1 cellular context compared by ENCODE assay signal in genomic region chr14:69611264-69612013, GRCh38.
TF ChIP-seq lines count a peak whose summit lies in the region.

A gene with protein sequence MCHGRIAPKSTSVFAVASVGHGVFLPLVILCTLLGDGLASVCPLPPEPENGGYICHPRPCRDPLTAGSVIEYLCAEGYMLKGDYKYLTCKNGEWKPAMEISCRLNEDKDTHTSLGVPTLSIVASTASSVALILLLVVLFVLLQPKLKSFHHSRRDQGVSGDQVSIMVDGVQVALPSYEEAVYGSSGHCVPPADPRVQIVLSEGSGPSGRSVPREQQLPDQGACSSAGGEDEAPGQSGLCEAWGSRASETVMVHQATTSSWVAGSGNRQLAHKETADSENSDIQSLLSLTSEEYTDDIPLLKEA (plus strand): TSS chr14:69611596. CDS start chr14:69658593, 46,997 bp downstream.

TF ChIP-seq in GM12878, 131 proteins besides CTCF, POLR2A, EP300 and RAD21 (continued from another document):
- peak; percentile 79; the same call in 1 of the 2 replicates for TF ChIP-seq NKRF (conservative IDR thresholded peaks at IDR 0.05)
- no peak for TF ChIP-seq MTA2 (IDR thresholded peaks at IDR 0.05; ENCODE audit: low read depth)
- TF ChIP-seq NR2C1 (IDR thresholded peaks at IDR 0.05) = 0 out of 2 replicates have a peak, but pooled peaks have one; percentile 17
- TF ChIP-seq RUNX3 (IDR thresholded peaks at IDR 0.05; ENCODE audit: low read length) = 0 out of 2 replicates have a peak, but pooled peaks have one; percentile 30
- TF ChIP-seq RELB (IDR thresholded peaks at IDR 0.05; ENCODE audit: low read depth) = peak; percentile 75; the same call in 1 of the 2 replicates
- peak; percentile 74; the same call in 1 of the 2 replicates for TF ChIP-seq TCF12 (IDR thresholded peaks at IDR 0.05; ENCODE audit: low read depth, low read length)
- peak; percentile 44 to 88; a peak in 3 of 4 replicates for TF ChIP-seq BHLHE40 (IDR thresholded peaks at IDR 0.05; ENCODE audit: borderline replicate concordance in 1 of 2, low read depth in 2 of 2, low read length in 1 of 2)
- no peak; the same call in 1 of the 2 replicates for TF ChIP-seq TARDBP (IDR thresholded peaks at IDR 0.05; ENCODE audit: borderline replicate concordance)
- TF ChIP-seq SMARCA5 (IDR thresholded peaks at IDR 0.05) = peak; percentile 73
- no peak for TF ChIP-seq SRF (IDR thresholded peaks at IDR 0.05; ENCODE audit: low read depth in 2 of 2, low read length in 2 of 2)
- TF ChIP-seq DPF2 (IDR thresholded peaks at IDR 0.05) = peak; percentile 60; the same call in 1 of the 2 replicates
- TF ChIP-seq RCOR1 (conservative IDR thresholded peaks at IDR 0.05; ENCODE audit: low read depth, low read length) = no peak
- no peak for TF ChIP-seq REST (IDR thresholded peaks at IDR 0.05; ENCODE audit: low read depth, low read length)
- TF ChIP-seq CREB1 (IDR thresholded peaks at IDR 0.05; ENCODE audit: low read depth) = peak; percentile 80
- TF ChIP-seq PBX3 (IDR thresholded peaks at IDR 0.05; ENCODE audit: insufficient replicate concordance, low read depth, low read length) = no peak
- TF ChIP-seq SMC3 (IDR thresholded peaks at IDR 0.05; ENCODE audit: borderline replicate concordance, low read length) = no peak
- no peak for TF ChIP-seq PKNOX1 (IDR thresholded peaks at IDR 0.05)
- no peak for TF ChIP-seq NFIC (IDR thresholded peaks at IDR 0.05; ENCODE audit: low read depth, low read length)
- TF ChIP-seq SP1 (IDR thresholded peaks at IDR 0.05; ENCODE audit: low read depth, low read length) = peak; percentile 54
- TF ChIP-seq ZBTB33 (IDR thresholded peaks at IDR 0.05) = no peak
- no peak for TF ChIP-seq CHD4 (IDR thresholded peaks at IDR 0.05)
- TF ChIP-seq EED (IDR thresholded peaks at IDR 0.05; ENCODE audit: low read depth) = no peak
- TF ChIP-seq CHD1 (IDR thresholded peaks at IDR 0.05; ENCODE audit: low read depth, low read length) = 0 out of 2 replicates have a peak, but pooled peaks have one; percentile 50
- TF ChIP-seq PAX5 (IDR thresholded peaks at IDR 0.05; ENCODE audit: borderline replicate concordance, low read depth, low read length) = no peak
- TF ChIP-seq BACH1 (IDR thresholded peaks at IDR 0.05; ENCODE audit: borderline replicate concordance) = peak; percentile 65; the same call in 1 of the 2 replicates
- TF ChIP-seq, protein P1, sequence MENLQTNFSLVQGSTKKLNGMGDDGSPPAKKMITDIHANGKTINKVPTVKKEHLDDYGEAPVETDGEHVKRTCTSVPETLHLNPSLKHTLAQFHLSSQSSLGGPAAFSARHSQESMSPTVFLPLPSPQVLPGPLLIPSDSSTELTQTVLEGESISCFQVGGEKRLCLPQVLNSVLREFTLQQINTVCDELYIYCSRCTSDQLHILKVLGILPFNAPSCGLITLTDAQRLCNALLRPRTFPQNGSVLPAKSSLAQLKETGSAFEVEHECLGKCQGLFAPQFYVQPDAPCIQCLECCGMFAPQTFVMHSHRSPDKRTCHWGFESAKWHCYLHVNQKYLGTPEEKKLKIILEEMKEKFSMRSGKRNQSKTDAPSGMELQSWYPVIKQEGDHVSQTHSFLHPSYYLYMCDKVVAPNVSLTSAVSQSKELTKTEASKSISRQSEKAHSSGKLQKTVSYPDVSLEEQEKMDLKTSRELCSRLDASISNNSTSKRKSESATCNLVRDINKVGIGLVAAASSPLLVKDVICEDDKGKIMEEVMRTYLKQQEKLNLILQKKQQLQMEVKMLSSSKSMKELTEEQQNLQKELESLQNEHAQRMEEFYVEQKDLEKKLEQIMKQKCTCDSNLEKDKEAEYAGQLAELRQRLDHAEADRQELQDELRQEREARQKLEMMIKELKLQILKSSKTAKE (IDR thresholded peaks at IDR 0.05; ENCODE audit: low read depth, poor library complexity, severe bottlenecking) = peak; percentile 11
- peak; percentile 92; the same call in 1 of the 2 replicates for TF ChIP-seq LARP7 (IDR thresholded peaks at IDR 0.05)
- peak; percentile 66 to 76; a peak in 2 of 3 replicates for TF ChIP-seq EGR1 (IDR thresholded peaks at IDR 0.05; ENCODE audit: borderline replicate concordance in 1 of 2, low read depth in 2 of 2, low read length in 2 of 2)
- TF ChIP-seq MEF2B (IDR thresholded peaks at IDR 0.05; ENCODE audit: partially characterized antibody, poor library complexity, severe bottlenecking) = peak; percentile 82
- peak; percentile 48; the same call in 1 of the 2 replicates for TF ChIP-seq POLR2AphosphoS5 (IDR thresholded peaks at IDR 0.05; ENCODE audit: low read length)
- no peak for TF ChIP-seq HCFC1 (IDR thresholded peaks at IDR 0.05; ENCODE audit: low read length)
- peak; percentile 41; the same call in 1 of the 2 replicates for TF ChIP-seq NRF1 (conservative IDR thresholded peaks at IDR 0.05; ENCODE audit: low read depth, low read length)
- no peak for TF ChIP-seq WRNIP1 (IDR thresholded peaks at IDR 0.05; ENCODE audit: borderline replicate concordance, low read depth, low read length)
- TF ChIP-seq SIN3A (IDR thresholded peaks at IDR 0.05; ENCODE audit: low read depth, low read length) = peak; percentile 51; the same call in 1 of the 2 replicates
- no peak for TF ChIP-seq KLF5 (IDR thresholded peaks at IDR 0.05; ENCODE audit: partially characterized antibody)
- peak; percentile 76 for TF ChIP-seq IKZF1 (conservative IDR thresholded peaks at IDR 0.05)
- peak; percentile 58; the same call in 1 of the 2 replicates for TF ChIP-seq CREM (IDR thresholded peaks at IDR 0.05; ENCODE audit: low read depth)
- TF ChIP-seq NFYA (IDR thresholded peaks at IDR 0.05; ENCODE audit: borderline replicate concordance, low read depth, low read length) = no peak
- no peak for TF ChIP-seq SMAD1 (IDR thresholded peaks at IDR 0.05; ENCODE audit: low read depth, partially characterized antibody)
- peak; percentile 91; the same call in 1 of the 2 replicates for TF ChIP-seq GATAD2B (conservative IDR thresholded peaks at IDR 0.05; ENCODE audit: low read depth)
